Comparison of ENCODE assay signal across 13 cellular contexts in the genomic region with DNA sequence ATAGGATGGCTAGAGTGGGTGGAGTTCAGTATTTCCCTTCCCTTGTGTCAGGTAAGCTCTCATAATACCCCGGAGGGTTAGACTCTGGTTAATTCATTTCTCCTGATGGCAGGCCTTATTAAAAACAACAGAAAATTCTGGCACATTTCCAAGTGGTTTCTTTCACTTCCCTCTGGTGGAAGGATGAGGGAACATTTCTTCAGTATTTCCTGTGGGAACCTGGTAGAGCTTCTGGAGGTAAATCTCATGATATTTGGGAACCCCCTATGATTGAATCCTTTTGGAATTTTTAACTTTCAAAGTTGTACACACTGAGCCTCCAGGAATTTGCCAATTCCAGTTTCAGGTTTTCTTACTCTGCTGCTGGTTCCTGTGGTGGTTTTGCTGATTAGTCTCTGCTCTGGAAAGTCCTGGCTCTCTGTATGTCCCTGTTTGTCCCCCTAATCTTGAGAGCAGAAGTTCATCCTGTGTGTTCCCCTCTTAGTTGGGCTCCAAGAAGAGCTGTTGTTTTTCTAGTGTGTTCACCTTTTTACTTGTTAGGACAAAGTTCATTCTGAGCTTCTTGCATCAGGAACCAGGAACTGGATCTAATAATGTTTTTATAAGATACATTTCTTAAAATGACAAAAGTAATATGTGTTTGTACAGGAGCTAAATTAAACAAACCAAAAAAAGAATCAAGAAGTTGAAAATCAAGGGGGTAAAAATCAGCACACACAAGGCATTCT. TPM values are rescaled to one million over a fixed set of nuclear protein-coding genes. Genes with fewer than 3 reads are reported as not detected.
DNase-seq lines count a peak whose midpoint lies in the region; ATAC-seq and TF ChIP-seq lines count a peak whose summit lies in the region.
"Had no signal": no experiment of that assay in that cellular context is flagged by ENCODE, and none has a peak within 500 bp of the region (broad histone marks: within the 10 kb centered on the region; RNA-seq: fewer than 3 reads in every experiment).

No MANE protein-coding gene starts in this region.

- no peaks in the 10 kb centered on the region for H3K27me3 ChIP-seq in HUES48 (ENCODE audit: control insufficient read depth, insufficient read depth, low read length)
- no peaks in the 10 kb centered on the region for H3K27me3 ChIP-seq in mesendoderm (ENCODE audit: insufficient read depth, low read length, poor library complexity)
- no peaks in the 10 kb centered on the region for H3K27me3 ChIP-seq in CD8-positive, alpha-beta T cell (ENCODE audit: insufficient read depth, low read length)

- no peak overlapping the region for H3K56ac ChIP-seq in mesendoderm (ENCODE audit: low read length)

- no peak overlapping the region for H3K4ac ChIP-seq in mesendoderm (ENCODE audit: low read depth, low read length)

- H3K36me3 ChIP-seq in HUES48 (ENCODE audit: control insufficient read depth, insufficient read depth, low read length), result no peaks in the 10 kb centered on the region
- H3K36me3 ChIP-seq in mesendoderm (ENCODE audit: control insufficient read depth, insufficient read depth, low read length), result no peaks in the 10 kb centered on the region
- no peaks in the 10 kb centered on the region for H3K36me3 ChIP-seq in CD8-positive, alpha-beta T cell (ENCODE audit: insufficient read depth, low read length)

- WGBS in mesendoderm (ENCODE audit: extremely low coverage, insufficient coverage, low lambda C conversion rate), result no CpG with 5 or more reads among the region's 1 CpG

- H3K9me3 Mint-ChIP-seq in CD8-positive, alpha-beta T cell, result no peaks in the 10 kb centered on the region
- H3K9me3 Mint-ChIP-seq: activated T-helper 2 cell treated with anti-CD3 and anti-CD28 coated beads, Interferon-gamma antibody, Interleukin-2, Interleukin-4, amounts not matched to agents 10 μg/mL and 5 μg/mL and 100 μg/mL, durations not matched to agents 14 hours and 24 hours and 36 hours; stimulated activated naive B cell treated with anti-CD40 and anti-IgM and Interleukin-4, amounts not matched to agents 10 μg/mL and 1 μg/mL and 100 μg/mL, for 72 hours had no signal

- peak; percentile 82 for DNase-seq in COR-L47 (lab: John Stamatoyannopoulos, UW)
- no peak for DNase-seq in mesendoderm
- DNase-seq in activated naive CD4-positive, alpha-beta T cell (lab: John Stamatoyannopoulos, UW), result no peak
- no peak for DNase-seq in GM19240 (ENCODE audit: insufficient read length, low spot score)
- DNase-seq in CD8-positive, alpha-beta T cell, result no peak
- DNase-seq: activated CD4-positive, alpha-beta T cell treated with anti-CD3 and anti-CD28 coated beads for 48 hours; cerebellar nuclear complex; islet precursor cell; stimulated activated naive B cell treated with anti-CD40 and anti-IgM and Interleukin-4, amounts not matched to agents 10 μg/mL and 1 μg/mL and 100 μg/mL, for 72 hours had no signal

- H3K4me3 Mint-ChIP-seq in CD8-positive, alpha-beta T cell, result no peak overlapping the region
- H3K4me3 Mint-ChIP-seq: stimulated activated naive B cell treated with anti-CD40 and anti-IgM and Interleukin-4, amounts not matched to agents 10 μg/mL and 1 μg/mL and 100 μg/mL, for 72 hours had no signal

- no peak for ATAC-seq in GM21381 (IDR thresholded peaks at IDR 0.05; ENCODE audit: unreplicated experiment)
- ATAC-seq in CD8-positive, alpha-beta T cell, result no peak
- ATAC-seq: stimulated activated naive B cell treated with anti-CD40 and anti-IgM and Interleukin-4, amounts not matched to agents 10 μg/mL and 1 μg/mL and 100 μg/mL, for 72 hours had no signal

- H3K4me1 ChIP-seq in HUES48 (ENCODE audit: control insufficient read depth, insufficient read depth, low read length), result peaks cover 13% of the 10 kb centered on the region
- H3K4me1 ChIP-seq in mesendoderm (ENCODE audit: control insufficient read depth, low read depth, low read length), result no peaks in the 10 kb centered on the region
- no peaks in the 10 kb centered on the region for H3K4me1 ChIP-seq in CD8-positive, alpha-beta T cell (ENCODE audit: insufficient read depth, low read length)

- no peaks in the 10 kb centered on the region for H3K79me2 ChIP-seq in mesendoderm (ENCODE audit: control insufficient read depth, insufficient read depth, low read length)

- no peak overlapping the region for H3K18ac ChIP-seq in mesendoderm (ENCODE audit: low read length)

- no peak overlapping the region for H4K8ac ChIP-seq in mesendoderm (ENCODE audit: low read depth, low read length)

- POLR2A ChIA-PET in CD8-positive, alpha-beta T cell (lab: Charles Lee), result no interaction called here

- H3K9ac ChIP-seq in HUES48 (ENCODE audit: low read depth, low read length) (no peak overlapping the region), mesendoderm (ENCODE audit: low read length) (no peak overlapping the region)

- intact Hi-C loops in CD8-positive, alpha-beta T cell (cut with DNase I, micrococcal nuclease), result no loop called here

- H2BK15ac ChIP-seq in mesendoderm (replicated peaks; ENCODE audit: low read depth), result no peak overlapping the region

- no peaks in the 10 kb centered on the region for H3K36me3 Mint-ChIP-seq in CD8-positive, alpha-beta T cell
- H3K36me3 Mint-ChIP-seq: stimulated activated naive B cell treated with anti-CD40 and anti-IgM and Interleukin-4, amounts not matched to agents 10 μg/mL and 1 μg/mL and 100 μg/mL, for 72 hours had no signal

- CTCF ChIA-PET in CD8-positive, alpha-beta T cell (lab: Charles Lee), result no interaction called here

- H3K27me3 Mint-ChIP-seq in CD8-positive, alpha-beta T cell (ENCODE audit: low read depth), result peaks cover 6% of the 10 kb centered on the region

- peak; percentile 29 for TF ChIP-seq CTCF in VCaP (conservative IDR thresholded peaks at IDR 0.05)
- TF ChIP-seq CTCF in CD8-positive, alpha-beta T cell (IDR thresholded peaks at IDR 0.05), result no peak

- H3K27ac ChIP-seq in HUES48 (ENCODE audit: low read depth, low read length) (peak overlapping the region; percentile 10), VCaP (peak overlapping the region; percentile 49), mesendoderm (ENCODE audit: low read depth, low read length) (no peak overlapping the region)
- no peak overlapping the region for H3K27ac ChIP-seq in CD8-positive, alpha-beta T cell (ENCODE audit: low read depth, low read length)

- H4K5ac ChIP-seq in mesendoderm (ENCODE audit: low read length), result peak overlapping the region; percentile 23

- no peak overlapping the region for H2AK5ac ChIP-seq in mesendoderm (ENCODE audit: low read length)

- no peak overlapping the region for H3K4me2 ChIP-seq in mesendoderm (ENCODE audit: low read length)

- H3K79me1 ChIP-seq in mesendoderm (ENCODE audit: low read length), result no peaks in the 10 kb centered on the region

- H3K4me3 ChIP-seq in HUES48 (ENCODE audit: low read depth, low read length) (no peak overlapping the region), mesendoderm (ENCODE audit: low read length) (no peak overlapping the region)
- H3K4me3 ChIP-seq in CD8-positive, alpha-beta T cell (ENCODE audit: low read depth, low read length), result no peak overlapping the region

- H3K9me3 ChIP-seq in HUES48 (ENCODE audit: control insufficient read depth, insufficient read depth, low read length), result no peaks in the 10 kb centered on the region
- H3K9me3 ChIP-seq in CD8-positive, alpha-beta T cell (ENCODE audit: low read length), result no peaks in the 10 kb centered on the region

- no peak overlapping the region for H3K23ac ChIP-seq in mesendoderm (ENCODE audit: low read length)

- no peak overlapping the region for H2BK5ac ChIP-seq in mesendoderm (ENCODE audit: low read length)

- no peak overlapping the region for H3K27ac Mint-ChIP-seq in CD8-positive, alpha-beta T cell
- H3K27ac Mint-ChIP-seq: activated T-helper 2 cell treated with anti-CD3 and anti-CD28 coated beads, Interferon-gamma antibody, Interleukin-2, Interleukin-4, amounts not matched to agents 10 μg/mL and 5 μg/mL and 100 μg/mL, durations not matched to agents 14 hours and 24 hours and 36 hours; stimulated activated naive B cell treated with anti-CD40 and anti-IgM and Interleukin-4, amounts not matched to agents 10 μg/mL and 1 μg/mL and 100 μg/mL, for 72 hours had no signal

- H2BK120ac ChIP-seq in mesendoderm (ENCODE audit: low read depth, low read length), result no peak overlapping the region

- H3K4me1 Mint-ChIP-seq in CD8-positive, alpha-beta T cell (ENCODE audit: low read depth), result no peaks in the 10 kb centered on the region

RNA-seq across cellular contexts. Expression of gene CHRNA7, which starts 12.1 kb away (rescaled TPM):
- polyA plus RNA-seq in mesendoderm (2013, experiment 1 of 2), result 3.0 TPM
- polyA plus RNA-seq in mesendoderm (2013, experiment 2 of 2), result 2.8 TPM
- not detected for total RNA-seq in CD8-positive, alpha-beta T cell

Comparison
In these comparisons a context has a peak if more than half of its experiments do, and no peak if none do; other contexts are left out.
1. H3K27ac ChIP-seq: peak in HUES48 (single experiment) and VCaP (single experiment); none in mesendoderm (single experiment) and CD8-positive, alpha-beta T cell (single experiment).